In genomic region chr9:130805510-130806387, GRCh38 we compare ENCODE assay signal across 15 cellular contexts. TPM values are rescaled to one million over a fixed set of nuclear protein-coding genes. Genes with fewer than 3 reads are reported as not detected.
DNase-seq lines count a peak whose midpoint lies in the region; ATAC-seq and TF ChIP-seq lines count a peak whose summit lies in the region.
"Had no signal": no experiment of that assay in that cellular context is flagged by ENCODE, and none has a peak within 500 bp of the region (broad histone marks: within the 10 kb centered on the region; RNA-seq: fewer than 3 reads in every experiment).

No MANE protein-coding gene starts in this region.

- H3K4me1 Mint-ChIP-seq in neural crest cell = peaks cover 17% of the 10 kb centered on the region
- peaks cover 5% of the 10 kb centered on the region for H3K4me1 Mint-ChIP-seq in activated T-helper 2 cell treated with anti-CD3 and anti-CD28 coated beads, Interferon-gamma antibody, Interleukin-2, Interleukin-4, amounts not matched to agents 10 μg/mL and 5 μg/mL and 100 μg/mL, durations not matched to agents 14 hours and 24 hours and 36 hours (ENCODE audit: low read depth)

- peaks cover 27 to 35% of the 10 kb centered on the region in 2 experiments for H3K79me1 ChIP-seq in IMR-90 (ENCODE audit: low read depth in 1 of 2, low read length in 2 of 2)

- dilution Hi-C loops in IMR-90 (cut with HindIII; ENCODE audit: low sequenced_read_pairs, unreplicated experiment) = no loop called here

- peak overlapping the region; percentile 65 for H3K27ac Mint-ChIP-seq in neural crest cell (ENCODE audit: unreplicated experiment)
- H3K27ac Mint-ChIP-seq in activated T-helper 2 cell treated with anti-CD3 and anti-CD28 coated beads, Interferon-gamma antibody, Interleukin-2, Interleukin-4, amounts not matched to agents 10 μg/mL and 5 μg/mL and 100 μg/mL, durations not matched to agents 14 hours and 24 hours and 36 hours = no peak overlapping the region
- H3K27ac Mint-ChIP-seq: dendritic cell treated with granulocyte-macrophage colony-stimulating factor and Interleukin-4, amounts not matched to agents 40 ng/mL and 50 ng/mL, for 4 days had no signal

- in situ Hi-C loops in IMR-90 (cut with MboI; ENCODE audit: low sequenced_read_pairs) = no loop called here

- 0 out of 2 replicates have a peak, but pooled peaks cover 4% of the 10 kb centered on the region for H4K20me1 ChIP-seq in IMR-90 (ENCODE audit: insufficient read depth, low read length)

- H2AK5ac ChIP-seq in IMR-90 (ENCODE audit: low read depth, low read length) = no peak overlapping the region

- no peak overlapping the region for H3K4ac ChIP-seq in IMR-90 (ENCODE audit: low read depth, low read length)

- whole genome bisulfite sequencing in IMR-90 (ENCODE audit: extremely low coverage in 2 of 2, insufficient read length in 1 of 2), 2 experiments = no CpG with 5 or more reads among the region's 1 CpG

- no peak overlapping the region for H2BK5ac ChIP-seq in IMR-90 (ENCODE audit: low read depth, low read length, poor library complexity, severe bottlenecking)

- ATAC-seq in GM18498 (IDR thresholded peaks at IDR 0.05; ENCODE audit: unreplicated experiment) (peak; percentile 41), IMR-90 (ENCODE audit: low read depth) (peak; percentile 71)
- ATAC-seq: heart left ventricle had no signal

- H3K36me3 ChIP-seq in IMR-90 (ENCODE audit: control insufficient read depth, insufficient read depth, low read length) (no peaks in the 10 kb centered on the region), left ventricle myocardium inferior (no peaks in the 10 kb centered on the region)
- H3K36me3 ChIP-seq: heart left ventricle, WERI-Rb-1 had no signal

- no peak overlapping the region for H3K9ac ChIP-seq in IMR-90 (ENCODE audit: low read depth, low read length)

- no peak overlapping the region for H2BK120ac ChIP-seq in IMR-90 (ENCODE audit: low read depth, low read length)

- H3K23ac ChIP-seq in IMR-90 (ENCODE audit: low read depth, low read length) = no peak overlapping the region

- H3K56ac ChIP-seq in IMR-90 (ENCODE audit: extremely low read depth, insufficient read depth, low read length) = no peak overlapping the region

- no peak overlapping the region for H3K4me2 ChIP-seq in IMR-90 (ENCODE audit: low read depth, low read length)
- H3K4me2 ChIP-seq: PC-9 had no signal

- H2AK9ac ChIP-seq in IMR-90 (replicated peaks; ENCODE audit: low read depth, low read length, poor library complexity) = no peak overlapping the region

- H3K36me3 Mint-ChIP-seq in neural crest cell (ENCODE audit: low read depth) = peaks cover 11% of the 10 kb centered on the region
- no peaks in the 10 kb centered on the region for H3K36me3 Mint-ChIP-seq in activated T-helper 2 cell treated with anti-CD3 and anti-CD28 coated beads, Interferon-gamma antibody, Interleukin-2, Interleukin-4, amounts not matched to agents 10 μg/mL and 5 μg/mL and 100 μg/mL, durations not matched to agents 14 hours and 24 hours and 36 hours (ENCODE audit: low read depth)

- peak; percentile 28 for DNase-seq in IMR-90
- peak; percentile 46 for DNase-seq in astrocyte of the hippocampus (ENCODE audit: low read depth, low spot score)
- no peak for DNase-seq in neural crest cell (ENCODE audit: low read depth, low spot score)
- no peak for DNase-seq in activated T-helper 2 cell treated with anti-CD3 and anti-CD28 coated beads, Interferon-gamma antibody, Interleukin-2, Interleukin-4, amounts not matched to agents 10 μg/mL and 5 μg/mL and 100 μg/mL, durations not matched to agents 14 hours and 24 hours and 36 hours (ENCODE audit: low spot score)
- no peak for DNase-seq in left ventricle myocardium inferior
- DNase-seq in UCSD-AML1 (lab: John Stamatoyannopoulos, UW; ENCODE audit: unreplicated experiment) = no peak
- DNase-seq in activated T-cell treated with anti-CD3 and anti-CD28 coated beads, Interleukin-2, amount 50 U/mL, for 48 hours = no peak
- DNase-seq: activated gamma-delta T cell, heart left ventricle, NCI-H146, PC-9, small intestine, WERI-Rb-1 had no signal

- no peak for TF ChIP-seq POLR2A in IMR-90 (IDR thresholded peaks at IDR 0.05; ENCODE audit: low read depth, low read length)

- no peaks in the 10 kb centered on the region; the same call in 1 of the 2 replicates for H3K4me1 ChIP-seq in IMR-90 (ENCODE audit: control insufficient read depth, insufficient read depth, low read length)
- no peaks in the 10 kb centered on the region for H3K4me1 ChIP-seq in left ventricle myocardium inferior

- no peak for TF ChIP-seq CTCF in IMR-90 (conservative IDR thresholded peaks at IDR 0.05; ENCODE audit: low read depth, low read length)
- TF ChIP-seq CTCF in neural crest cell (conservative IDR thresholded peaks at IDR 0.05) = no peak
- TF ChIP-seq CTCF in left ventricle myocardium inferior (IDR thresholded peaks at IDR 0.05; ENCODE audit: borderline replicate concordance) = no peak

- no peak overlapping the region for H4K8ac ChIP-seq in IMR-90 (ENCODE audit: low read depth in 2 of 2, low read length in 2 of 2)

- H3K4me3 Mint-ChIP-seq in neural crest cell = no peak overlapping the region
- H3K4me3 Mint-ChIP-seq in activated T-helper 2 cell treated with anti-CD3 and anti-CD28 coated beads, Interferon-gamma antibody, Interleukin-2, Interleukin-4, amounts not matched to agents 10 μg/mL and 5 μg/mL and 100 μg/mL, durations not matched to agents 14 hours and 24 hours and 36 hours (ENCODE audit: low read depth) = no peak overlapping the region
- H3K4me3 Mint-ChIP-seq: dendritic cell treated with granulocyte-macrophage colony-stimulating factor and Interleukin-4, amounts not matched to agents 40 ng/mL and 50 ng/mL, for 4 days had no signal

- intact Hi-C loops in IMR-90 (cut with micrococcal nuclease) (no loop called here), left ventricle myocardium inferior (cut with micrococcal nuclease) (no loop called here)
- intact Hi-C loops in activated T-helper 2 cell treated with anti-CD3 and anti-CD28 coated beads, Interferon-gamma antibody, Interleukin-2, Interleukin-4, amounts not matched to agents 10 μg/mL and 5 μg/mL and 100 μg/mL, durations not matched to agents 14 hours and 24 hours and 36 hours (cut with micrococcal nuclease) = no loop called here

- peaks cover 12% of the 10 kb centered on the region for H3K9me3 Mint-ChIP-seq in neural crest cell
- no peaks in the 10 kb centered on the region for H3K9me3 Mint-ChIP-seq in activated T-helper 2 cell treated with anti-CD3 and anti-CD28 coated beads, Interferon-gamma antibody, Interleukin-2, Interleukin-4, amounts not matched to agents 10 μg/mL and 5 μg/mL and 100 μg/mL, durations not matched to agents 14 hours and 24 hours and 36 hours

- H4K5ac ChIP-seq in IMR-90 (ENCODE audit: low read depth, low read length) = no peak overlapping the region

- H3K4me3 ChIP-seq in IMR-90 (ENCODE audit: insufficient read depth, low read depth, low read length) (no peak overlapping the region), left ventricle myocardium inferior (no peak overlapping the region)
- H3K4me3 ChIP-seq: heart left ventricle, PC-9 had no signal

- H3K27ac ChIP-seq in IMR-90 (ENCODE audit: insufficient read depth, low read length) (no peak overlapping the region), left ventricle myocardium inferior (replicated peaks) (no peak overlapping the region)
- H3K27ac ChIP-seq: PC-9, WERI-Rb-1 had no signal

- no peaks in the 10 kb centered on the region for H3K9me3 ChIP-seq in IMR-90 (ENCODE audit: control insufficient read depth, insufficient read depth, low read length)
- H3K9me3 ChIP-seq in left ventricle myocardium inferior (replicated peaks) = no peaks in the 10 kb centered on the region

- no peak for TF ChIP-seq RAD21 in IMR-90 (IDR thresholded peaks at IDR 0.05; ENCODE audit: low read length)

- CTCF ChIA-PET in IMR-90 (lab: Yijun Ruan, JAX) = interaction anchor here (2.0 kb wide), 1 partner anchor 10 kb away, joined by 9 read pairs; no protein-coding TSS in a partner anchor

- no peaks in the 10 kb centered on the region; the same call in 1 of the 2 replicates for H3K9me1 ChIP-seq in IMR-90 (ENCODE audit: insufficient read depth, low read length)

- no peak overlapping the region for H2BK20ac ChIP-seq in IMR-90 (ENCODE audit: low read depth, low read length)

- POLR2A ChIA-PET in IMR-90 (lab: Charles Lee; ENCODE audit: unreplicated experiment) = no interaction called here

- H3K27me3 ChIP-seq in IMR-90 (ENCODE audit: control insufficient read depth, insufficient read depth, low read length) = no peaks in the 10 kb centered on the region
- no peaks in the 10 kb centered on the region for H3K27me3 ChIP-seq in left ventricle myocardium inferior (ENCODE audit: low read depth)
- H3K27me3 ChIP-seq: heart left ventricle had no signal

- BruUV-seq in IMR-90 (replicated peaks; lab: Mats Ljungman, UMichigan) = no TSS peak

- no peak overlapping the region for H4K91ac ChIP-seq in IMR-90 (ENCODE audit: insufficient read depth, low read depth, low read length)

- H2AFZ ChIP-seq in IMR-90 (replicated peaks; ENCODE audit: low read length, poor library complexity) = no peak overlapping the region
- H2AFZ ChIP-seq: PC-9 had no signal

- H2BK15ac ChIP-seq in IMR-90 (ENCODE audit: low read depth, low read length) = no peak overlapping the region

- no peak overlapping the region for H3K18ac ChIP-seq in IMR-90 (ENCODE audit: low read depth, low read length)

- H3K27me3 Mint-ChIP-seq in neural crest cell (ENCODE audit: low read depth) = no peaks in the 10 kb centered on the region
- H3K27me3 Mint-ChIP-seq in activated T-helper 2 cell treated with anti-CD3 and anti-CD28 coated beads, Interferon-gamma antibody, Interleukin-2, Interleukin-4, amounts not matched to agents 10 μg/mL and 5 μg/mL and 100 μg/mL, durations not matched to agents 14 hours and 24 hours and 36 hours (ENCODE audit: low read depth) = no peaks in the 10 kb centered on the region
- H3K27me3 Mint-ChIP-seq: dendritic cell treated with granulocyte-macrophage colony-stimulating factor and Interleukin-4, amounts not matched to agents 40 ng/mL and 50 ng/mL, for 4 days had no signal

- H3K14ac ChIP-seq in IMR-90 (replicated peaks; ENCODE audit: low read depth, low read length) = no peak overlapping the region

TF ChIP-seq in IMR-90, 13 proteins besides CTCF, POLR2A, EP300 and RAD21 (continues in another document):
- TF ChIP-seq MAFK (IDR thresholded peaks at IDR 0.05; ENCODE audit: low read depth, low read length) = no peak
- no peak for TF ChIP-seq FOS (IDR thresholded peaks at IDR 0.05; ENCODE audit: low read depth, low read length)
- no peak for TF ChIP-seq MXI1 (IDR thresholded peaks at IDR 0.05; ENCODE audit: borderline replicate concordance, low read depth, low read length)
- TF ChIP-seq CEBPB (IDR thresholded peaks at IDR 0.05; ENCODE audit: low read depth, low read length) = no peak
- no peak for TF ChIP-seq MAZ (IDR thresholded peaks at IDR 0.05; ENCODE audit: borderline replicate concordance, low read depth, low read length)

RNA-seq across cellular contexts. Expression of gene ABL1, which starts 29.3 kb away (rescaled TPM):
- total RNA-seq in IMR-90 (2012; rRNA removed) (31.9 and 33.7 TPM in 2 replicates), neural crest cell (88.9 and 91.0 TPM in 2 replicates), left ventricle myocardium inferior (30.7 TPM)
- polyA plus RNA-seq in IMR-90 (2012; rRNA removed) = 49.1 and 50.7 TPM in 2 replicates
- 35.4 and 41.3 TPM in 2 replicates for polyA plus RNA-seq in IMR-90 (2012; cell fraction: cytosol; rRNA removed)
- polyA plus RNA-seq in IMR-90 (2012; cell fraction: nucleus; rRNA removed; ENCODE audit: low replicate concordance) = 61.9 and 74.7 TPM in 2 replicates
- total RNA-seq in activated T-helper 2 cell treated with anti-CD3 and anti-CD28 coated beads, Interferon-gamma antibody, Interleukin-2, Interleukin-4, amounts not matched to agents 10 μg/mL and 5 μg/mL and 100 μg/mL, durations not matched to agents 14 hours and 24 hours and 36 hours = 35.5 and 36.5 TPM in 2 replicates

Comparison
In these comparisons a context has a peak if more than half of its experiments do, and no peak if none do; other contexts are left out.
1. DNase-seq: peak in IMR-90 (single experiment) and astrocyte of the hippocampus (single experiment); none in neural crest cell (single experiment), activated T-helper 2 cell treated with anti-CD3 and anti-CD28 coated beads, Interferon-gamma antibody, Interleukin-2, Interleukin-4, amounts not matched to agents 10 μg/mL and 5 μg/mL and 100 μg/mL, durations not matched to agents 14 hours and 24 hours and 36 hours (single experiment), left ventricle myocardium inferior (single experiment), UCSD-AML1 (single experiment) and activated T-cell treated with anti-CD3 and anti-CD28 coated beads, Interleukin-2, amount 50 U/mL, for 48 hours (0 of 2).